ENCODE assay signal across 2 cellular contexts in the genomic region with DNA sequence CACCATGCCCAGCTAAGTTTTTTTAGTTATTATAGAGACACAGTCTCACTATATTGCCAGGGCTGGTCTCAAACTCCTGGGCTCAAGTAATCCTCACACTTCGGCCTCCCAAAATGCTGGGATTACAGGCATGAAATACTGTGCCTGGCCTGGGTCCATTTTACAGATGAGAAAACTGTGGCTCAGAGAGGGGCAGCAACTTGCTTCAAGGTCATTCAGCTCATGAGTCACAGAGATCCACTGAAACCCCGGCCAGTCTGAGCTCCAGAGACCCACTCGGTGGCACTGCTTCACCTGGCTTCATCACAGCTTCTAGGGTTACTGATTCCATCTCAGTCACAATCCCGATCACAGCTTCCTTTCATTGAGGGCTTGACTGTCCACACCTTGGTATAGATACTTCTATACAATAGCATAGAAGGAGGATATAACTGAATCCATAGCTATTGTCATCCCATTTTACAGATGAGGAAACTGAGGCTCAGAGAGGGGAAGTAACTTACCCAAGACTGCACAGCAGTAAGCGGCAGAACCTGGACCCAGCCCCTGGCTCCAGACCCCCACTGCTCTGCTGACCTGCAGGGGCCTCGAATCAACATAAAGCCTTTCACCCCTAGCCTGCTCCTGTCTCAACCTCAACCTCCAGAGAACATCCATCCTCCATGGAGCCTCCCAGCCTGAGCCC.
TF ChIP-seq lines count a peak whose summit lies in the region.

No MANE protein-coding gene starts in this region.

TF ChIP-seq in IMR-90, 13 proteins besides CTCF, POLR2A, EP300 and RAD21:
- TF ChIP-seq CHD1 (IDR thresholded peaks at IDR 0.05; ENCODE audit: low read depth, low read length) (no peak), MAFK (IDR thresholded peaks at IDR 0.05; ENCODE audit: low read depth, low read length) (no peak), CEBPB (IDR thresholded peaks at IDR 0.05; ENCODE audit: low read depth, low read length) (no peak), MXI1 (IDR thresholded peaks at IDR 0.05; ENCODE audit: borderline replicate concordance, low read depth, low read length) (no peak), MAZ (IDR thresholded peaks at IDR 0.05; ENCODE audit: borderline replicate concordance, low read depth, low read length) (no peak), SMC3 (IDR thresholded peaks at IDR 0.05; ENCODE audit: low read depth, low read length) (no peak), RFX5 (IDR thresholded peaks at IDR 0.05; ENCODE audit: low read depth, low read length) (no peak)

TF ChIP-seq in H1, 55 proteins besides CTCF, POLR2A, EP300 and RAD21:
- no peak for TF ChIP-seq JUN (IDR thresholded peaks at IDR 0.05; ENCODE audit: low read depth, low read length)
- TF ChIP-seq KDM1A (IDR thresholded peaks at IDR 0.05; ENCODE audit: borderline replicate concordance, low read length), result peak; percentile 79; the same call in 1 of the 2 replicates
